Comparison of ENCODE assay signal across 28 cellular contexts in genomic region chr19:1496714-1497577, GRCh38. TPM values are rescaled to one million over a fixed set of nuclear protein-coding genes. Genes with fewer than 3 reads are reported as not detected.
A peak's percentile ranks its signal among the peaks of the same experiment; 100 is the strongest.
DNase-seq lines count a peak whose midpoint lies in the region; ATAC-seq and TF ChIP-seq lines count a peak whose summit lies in the region.
"Had no signal": no experiment of that assay in that cellular context is flagged by ENCODE, and none has a peak within 500 bp of the region (broad histone marks: within the 10 kb centered on the region; RNA-seq: fewer than 3 reads in every experiment).

No MANE protein-coding gene starts in this region.

- H3K27me3 Mint-ChIP-seq in progenitor cell of endocrine pancreas, result peaks cover 2% of the 10 kb centered on the region

- H3K27ac Mint-ChIP-seq in progenitor cell of endocrine pancreas, result peak overlapping the region; percentile 57
- H3K27ac Mint-ChIP-seq: activated CD4-positive, alpha-beta T cell treated with anti-CD3 and anti-CD28 coated beads, Interleukin-2, amount 10 ng/mL, durations not matched to agents 7 days and 5 days; activated T-cell treated with anti-CD3 and anti-CD28 coated beads, Interleukin-2, amount 50 U/mL, for 24 hours; CD8-positive, alpha-beta T cell had no signal

- no peaks in the 10 kb centered on the region for H3K9me3 Mint-ChIP-seq in progenitor cell of endocrine pancreas (ENCODE audit: low read depth)
- H3K9me3 Mint-ChIP-seq: activated CD4-positive, alpha-beta T cell treated with anti-CD3 and anti-CD28 coated beads, Interleukin-2, amount 10 ng/mL, durations not matched to agents 7 days and 5 days; activated T-cell treated with anti-CD3 and anti-CD28 coated beads, Interleukin-2, amount 50 U/mL, for 24 hours; CD8-positive, alpha-beta T cell had no signal

- peaks cover 14% of the 10 kb centered on the region for H3K4me1 Mint-ChIP-seq in progenitor cell of endocrine pancreas (ENCODE audit: low read depth)

- H3K36me3 Mint-ChIP-seq in progenitor cell of endocrine pancreas (ENCODE audit: insufficient read depth), result no peaks in the 10 kb centered on the region
- H3K36me3 Mint-ChIP-seq: CD8-positive, alpha-beta T cell had no signal

- H3K36me3 ChIP-seq in mammary epithelial cell (ENCODE audit: insufficient read depth, low read length), result no peaks in the 10 kb centered on the region
- H3K36me3 ChIP-seq: neutrophil, SJSA1, thoracic aorta, vagina had no signal

- peak overlapping the region; percentile 67 for H3K4me2 ChIP-seq in mammary epithelial cell (ENCODE audit: insufficient read depth, low read depth, low read length)

- in situ Hi-C loops in mammary epithelial cell (cut with MboI; ENCODE audit: low sequenced_read_pairs in 2 of 2), result no loop called here

- CTCF ChIA-PET in mammary epithelial cell (lab: Charles Lee; ENCODE audit: low non-redundant PET), result no interaction called here

- peak overlapping the region; percentile 53 for H2AFZ ChIP-seq in mammary epithelial cell (ENCODE audit: low read depth, low read length)

- dilution Hi-C loops in mammary epithelial cell (cut with HindIII; ENCODE audit: low sequenced_read_pairs), result no loop called here

- intact Hi-C loops in mammary epithelial cell (cut with micrococcal nuclease), result no loop called here

- peak; percentile 34 for DNase-seq in DMS53 (lab: John Stamatoyannopoulos, UW)
- no peak for DNase-seq in DMS53 treated with DMSO at 0.1 percent for 48 hours (lab: John Stamatoyannopoulos, UW; ENCODE audit: unreplicated experiment)
- DNase-seq in mammary epithelial cell, result no peak
- DNase-seq in progenitor cell of endocrine pancreas (ENCODE audit: low spot score, unreplicated experiment), result no peak
- DNase-seq in nucleus accumbens (lab: John Stamatoyannopoulos, UW), result no peak
- DNase-seq: activated CD4-positive, alpha-beta T cell treated with anti-CD3 and anti-CD28 coated beads, Interleukin-2, amount 10 ng/mL, durations not matched to agents 7 days and 5 days; activated gamma-delta T cell treated with Interleukin-2 at 50 U/mL for 16 hours; activated T-cell treated with anti-CD3 and anti-CD28 coated beads, Interleukin-2, amount 50 U/mL, for 24 hours; CD8-positive, alpha-beta T cell; DMS153; GDM1; HCEC 1CT; NCI-H1105; NCI-H2029; NCI-H69; psoas muscle; stimulated activated naive CD4-positive, alpha-beta T cell had no signal

- TF ChIP-seq CTCF in mammary epithelial cell (conservative IDR thresholded peaks at IDR 0.05 in 1 of 2, IDR thresholded peaks at IDR 0.05 in 1 of 2; ENCODE audit: extremely low read depth in 1 of 2, insufficient read depth in 1 of 2, low read depth in 1 of 2, low read length in 2 of 2), result no peak
- no peak for TF ChIP-seq CTCF in progenitor cell of endocrine pancreas (IDR thresholded peaks at IDR 0.05; ENCODE audit: unreplicated experiment)

- no peaks in the 10 kb centered on the region for H3K27me3 ChIP-seq in mammary epithelial cell (ENCODE audit: insufficient read depth, low read length)
- H3K27me3 ChIP-seq: body of pancreas, vagina had no signal

- no peaks in the 10 kb centered on the region for H3K9me3 ChIP-seq in mammary epithelial cell (replicated peaks; ENCODE audit: insufficient read depth, low read length)
- H3K9me3 ChIP-seq: body of pancreas, neutrophil, psoas muscle, SJSA1, thoracic aorta, vagina had no signal

- no peak overlapping the region for H3K27ac ChIP-seq in mammary epithelial cell (ENCODE audit: insufficient read depth, low read depth, low read length)
- H3K27ac ChIP-seq: 22Rv1, body of pancreas, neutrophil, psoas muscle, SJSA1, thoracic aorta, vagina had no signal

- BruUV-seq in mammary epithelial cell (replicated peaks; lab: Mats Ljungman, UMichigan), result no TSS peak

- no peak overlapping the region for H3K4me3 ChIP-seq in mammary epithelial cell (replicated peaks in 1 of 3; ENCODE audit: insufficient read depth in 1 of 3, low read depth in 2 of 3, low read length in 3 of 3)
- H3K4me3 ChIP-seq: body of pancreas, psoas muscle, SJSA1, thoracic aorta, vagina had no signal

- H3K4me1 ChIP-seq in mammary epithelial cell (ENCODE audit: insufficient read depth, low read length), result peaks cover 12% of the 10 kb centered on the region
- H3K4me1 ChIP-seq: psoas muscle, SJSA1 had no signal

- peak overlapping the region; percentile 24 for H3K4me3 Mint-ChIP-seq in progenitor cell of endocrine pancreas (ENCODE audit: low read depth)
- H3K4me3 Mint-ChIP-seq: activated CD4-positive, alpha-beta T cell treated with anti-CD3 and anti-CD28 coated beads, Interleukin-2, amount 10 ng/mL, durations not matched to agents 7 days and 5 days; activated T-cell treated with anti-CD3 and anti-CD28 coated beads, Interleukin-2, amount 50 U/mL, for 24 hours; CD8-positive, alpha-beta T cell had no signal

- H3K79me2 ChIP-seq in mammary epithelial cell (ENCODE audit: insufficient read depth, low read length), result no peaks in the 10 kb centered on the region

- H3K9ac ChIP-seq in mammary epithelial cell (ENCODE audit: insufficient read depth, low read length), result no peak overlapping the region

- ATAC-seq in GM18861 (IDR thresholded peaks at IDR 0.05; ENCODE audit: unreplicated experiment), result no peak
- ATAC-seq: body of pancreas; CD8-positive, alpha-beta T cell; left lobe of liver; psoas muscle had no signal

- WGBS in mammary epithelial cell (ENCODE audit: low coverage, missing lambda C conversion rate), result 8% methylated on average over 16 of the region's 39 CpGs

- H4K20me1 ChIP-seq in mammary epithelial cell (ENCODE audit: insufficient read depth, low read length), result no peaks in the 10 kb centered on the region

RNA-seq across cellular contexts. Expression of gene REEP6, which starts 6.0 kb away (rescaled TPM):
- total RNA-seq in mammary epithelial cell, result 1 to 10 TPM; 1.7 to 2.4 TPM
- 1.2 TPM for polyA plus RNA-seq in mammary epithelial cell
- not detected for polyA minus RNA-seq in mammary epithelial cell
- total RNA-seq in progenitor cell of endocrine pancreas, result 16.0 and 16.6 TPM in 2 replicates

RNA-seq across cellular contexts. Expression of gene PCSK4, which starts 6.8 kb away (rescaled TPM):
- total RNA-seq in mammary epithelial cell (1 to 10 TPM; 1.0 to 3.5 TPM), progenitor cell of endocrine pancreas (32.9 and 37.7 TPM in 2 replicates)
- 0.56 TPM for polyA plus RNA-seq in mammary epithelial cell
- polyA minus RNA-seq in mammary epithelial cell, result not detected

RNA-seq across cellular contexts. Expression of gene ADAMTSL5, which starts 15.9 kb away (rescaled TPM):
- 10 to 100 TPM in 1 of 2 donors, 1 to 10 TPM in 1; 5.3 to 21.9 TPM for total RNA-seq in mammary epithelial cell
- polyA plus RNA-seq in mammary epithelial cell, result 6.0 TPM
- not detected for polyA minus RNA-seq in mammary epithelial cell
- 2.3 and 4.8 TPM in 2 replicates for total RNA-seq in progenitor cell of endocrine pancreas
- total RNA-seq: endothelial cell of umbilical vein had no signal

RNA-seq across cellular contexts. Expression of gene C19orf25, which starts 17.9 kb away (rescaled TPM):
- 10 to 100 TPM; 25.8 to 41.9 TPM for total RNA-seq in mammary epithelial cell
- polyA plus RNA-seq in mammary epithelial cell, result 22.2 TPM
- 9.1 TPM for polyA minus RNA-seq in mammary epithelial cell
- total RNA-seq in progenitor cell of endocrine pancreas, result 31.3 and 36.0 TPM in 2 replicates

RNA-seq across cellular contexts. Expression of gene PLK5, which starts 26.9 kb away (rescaled TPM):
- not detected for total RNA-seq in mammary epithelial cell
- polyA plus RNA-seq in mammary epithelial cell, result not detected
- polyA minus RNA-seq in mammary epithelial cell, result not detected
- 0.26 and 0.38 TPM in 2 replicates for total RNA-seq in progenitor cell of endocrine pancreas
- total RNA-seq: activated CD4-positive, alpha-beta T cell treated with anti-CD3 and anti-CD28 coated beads, Interleukin-2, amount 10 ng/mL, durations not matched to agents 7 days and 5 days; body of pancreas; CD8-positive, alpha-beta T cell; endothelial cell of umbilical vein; left lobe of liver; mesenteric fat pad; myocyte; psoas muscle; SJSA1; thoracic aorta had no signal
- polyA plus RNA-seq: endothelial cell of umbilical vein had no signal
